ENCODE assay signal across 1 cellular context in the genomic region with DNA sequence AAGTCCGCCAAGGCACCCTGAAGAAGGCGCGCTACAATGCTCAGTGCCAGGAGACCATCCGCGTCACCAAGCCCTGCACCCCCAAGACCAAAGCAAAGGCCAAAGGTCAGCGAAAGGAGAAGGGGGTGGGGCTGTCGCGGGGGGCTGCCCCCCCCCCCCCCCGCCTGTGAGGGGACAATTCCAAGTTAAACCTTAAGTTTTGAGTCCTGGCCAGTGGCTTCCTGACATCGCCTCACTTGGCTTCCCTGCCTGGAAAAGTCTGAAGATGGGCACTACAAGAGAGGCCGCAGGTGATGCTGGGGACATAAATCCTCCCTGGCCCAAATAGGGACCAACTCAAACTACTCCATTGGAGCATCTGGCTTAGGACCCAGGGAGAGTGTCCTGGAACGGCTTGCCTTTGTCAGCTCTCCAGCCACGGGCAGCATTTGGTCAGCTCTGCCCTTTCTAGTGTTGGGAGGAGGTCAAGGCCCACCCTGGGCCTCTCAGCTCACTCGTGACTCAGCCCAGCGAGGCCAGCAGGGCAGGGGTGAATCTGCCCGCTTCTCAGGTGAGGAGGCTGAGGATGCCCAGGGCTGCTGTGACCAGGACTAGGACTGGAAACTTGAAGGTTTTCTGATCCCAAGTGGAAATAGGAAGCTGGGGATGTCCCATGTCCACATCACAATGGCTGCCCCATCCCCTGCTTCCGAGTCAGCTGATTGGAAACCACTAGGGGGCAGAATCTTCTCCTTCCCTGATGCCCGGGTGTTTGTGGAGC.
A peak's percentile ranks its signal among the peaks of the same experiment; 100 is the strongest.
TF ChIP-seq lines count a peak whose summit lies in the region.

No MANE protein-coding gene starts in this region.

TF ChIP-seq in IMR-90, 13 proteins besides CTCF, POLR2A, EP300 and RAD21:
- TF ChIP-seq CEBPB (IDR thresholded peaks at IDR 0.05; ENCODE audit: low read depth, low read length): no peak
- no peak for TF ChIP-seq MAFK (IDR thresholded peaks at IDR 0.05; ENCODE audit: low read depth, low read length)
- no peak for TF ChIP-seq RFX5 (IDR thresholded peaks at IDR 0.05; ENCODE audit: low read depth, low read length)
- no peak for TF ChIP-seq CHD1 (IDR thresholded peaks at IDR 0.05; ENCODE audit: low read depth, low read length)
- TF ChIP-seq SMC3 (IDR thresholded peaks at IDR 0.05; ENCODE audit: low read depth, low read length): peak; percentile 35
- no peak for TF ChIP-seq MXI1 (IDR thresholded peaks at IDR 0.05; ENCODE audit: borderline replicate concordance, low read depth, low read length)
- TF ChIP-seq NFE2L2 (IDR thresholded peaks at IDR 0.05; ENCODE audit: low read depth, low read length): no peak
- TF ChIP-seq, protein P1, sequence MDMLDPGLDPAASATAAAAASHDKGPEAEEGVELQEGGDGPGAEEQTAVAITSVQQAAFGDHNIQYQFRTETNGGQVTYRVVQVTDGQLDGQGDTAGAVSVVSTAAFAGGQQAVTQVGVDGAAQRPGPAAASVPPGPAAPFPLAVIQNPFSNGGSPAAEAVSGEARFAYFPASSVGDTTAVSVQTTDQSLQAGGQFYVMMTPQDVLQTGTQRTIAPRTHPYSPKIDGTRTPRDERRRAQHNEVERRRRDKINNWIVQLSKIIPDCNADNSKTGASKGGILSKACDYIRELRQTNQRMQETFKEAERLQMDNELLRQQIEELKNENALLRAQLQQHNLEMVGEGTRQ (IDR thresholded peaks at IDR 0.05; ENCODE audit: low read depth, low read length): 0 out of 2 replicates have a peak, but pooled peaks have one; percentile 22
- TF ChIP-seq RCOR1 (IDR thresholded peaks at IDR 0.05; ENCODE audit: insufficient replicate concordance, low read length): no peak
- no peak for TF ChIP-seq BHLHE40 (IDR thresholded peaks at IDR 0.05; ENCODE audit: low read depth, low read length)
